In genomic region chr6:41373919-41374617, GRCh38 we compare ENCODE assay signal across 11 cellular contexts. TPM values are rescaled to one million over a fixed set of nuclear protein-coding genes. Genes with fewer than 3 reads are reported as not detected.
DNase-seq lines count a peak whose midpoint lies in the region; ATAC-seq and TF ChIP-seq lines count a peak whose summit lies in the region.
"Had no signal": no experiment of that assay in that cellular context is flagged by ENCODE, and none has a peak within 500 bp of the region (broad histone marks: within the 10 kb centered on the region; RNA-seq: fewer than 3 reads in every experiment).

No MANE protein-coding gene starts in this region.

- peak overlapping the region; percentile 85 for H3K56ac ChIP-seq in mesendoderm (ENCODE audit: low read length)

- peak overlapping the region in 1 of 7 donors; percentile 13 for H3K27ac Mint-ChIP-seq in CD4-positive, alpha-beta memory T cell
- H3K27ac Mint-ChIP-seq in activated naive CD8-positive, alpha-beta T cell, result no peak overlapping the region

- no peak overlapping the region for H3K4ac ChIP-seq in mesendoderm (ENCODE audit: low read depth, low read length)

- H3K4me1 Mint-ChIP-seq in CD4-positive, alpha-beta memory T cell, result peaks cover 20 to 44% (median 32%) of the 10 kb centered on the region in 4 donors
- peaks cover 35% of the 10 kb centered on the region for H3K4me1 Mint-ChIP-seq in activated naive CD8-positive, alpha-beta T cell (ENCODE audit: low read depth)

- no peak overlapping the region for H2BK15ac ChIP-seq in mesendoderm (replicated peaks; ENCODE audit: low read depth)

- WGBS in mesendoderm (ENCODE audit: extremely low coverage, insufficient coverage, low lambda C conversion rate), result no CpG with 5 or more reads among the region's 65 CpGs

- H3K36me3 Mint-ChIP-seq in CD4-positive, alpha-beta memory T cell, result peaks cover 0 to under 1% of the 10 kb centered on the region in 2 donors
- no peaks in the 10 kb centered on the region for H3K36me3 Mint-ChIP-seq in activated naive CD8-positive, alpha-beta T cell

- H3K27ac ChIP-seq in CD4-positive, alpha-beta memory T cell (ENCODE audit: low read depth, low read length), result no peak overlapping the region
- H3K27ac ChIP-seq in mesendoderm (ENCODE audit: low read depth, low read length), result no peak overlapping the region
- H3K27ac ChIP-seq in substantia nigra (ENCODE audit: low read depth, low read length, poor library complexity, severe bottlenecking), result no peak overlapping the region
- H3K27ac ChIP-seq: SJSA1 had no signal

- peak overlapping the region in 6 of 8 donors; percentile 39 to 73 (median 58) for H3K4me3 Mint-ChIP-seq in CD4-positive, alpha-beta memory T cell
- H3K4me3 Mint-ChIP-seq in activated naive CD8-positive, alpha-beta T cell, result peak overlapping the region; percentile 70

- in situ Hi-C loops in GM13976 (cut with MboI; ENCODE audit: low sequenced_read_pairs, unreplicated experiment), result no loop called here

- H3K4me3 ChIP-seq in CD4-positive, alpha-beta memory T cell (ENCODE audit: low read length in 2 of 2), result no peak overlapping the region
- H3K4me3 ChIP-seq in mesendoderm (ENCODE audit: low read length), result peak overlapping the region; percentile 5

- no peak overlapping the region for H3K18ac ChIP-seq in mesendoderm (ENCODE audit: low read length)

- peak overlapping the region; percentile 54 for H3K9ac ChIP-seq in mesendoderm (ENCODE audit: low read length)

- no peak overlapping the region for H2AK5ac ChIP-seq in mesendoderm (ENCODE audit: low read length)

- ATAC-seq in activated CD4-positive, CD25-positive, alpha-beta regulatory T cell treated with anti-CD3 and anti-CD28 coated beads, Interleukin-2, amount 50 U/mL, for 24 hours, result no peak
- no peak for ATAC-seq in HG03175 (IDR thresholded peaks at IDR 0.05; ENCODE audit: unreplicated experiment)
- ATAC-seq: left colon had no signal

- CTCF ChIA-PET in CD4-positive, alpha-beta memory T cell (lab: Charles Lee; ENCODE audit: partially characterized antibody), result interaction anchor here (4.6 kb wide), 1 partner anchor 310 kb away, joined by 20 read pairs; no protein-coding TSS in a partner anchor

- DNase-seq in CD4-positive, alpha-beta memory T cell, result no peak
- DNase-seq in GM13976 (ENCODE audit: low spot score) (peak; percentile 31), mesendoderm (peak; percentile 83), substantia nigra (lab: John Stamatoyannopoulos, UW) (no peak), SIG-M5 (lab: John Stamatoyannopoulos, UW) (no peak)
- DNase-seq: GDM1, left colon had no signal

- intact Hi-C loops in CD4-positive, alpha-beta memory T cell (cut with micrococcal nuclease), result no loop called here

- H3K79me1 ChIP-seq in mesendoderm (ENCODE audit: low read length), result no peaks in the 10 kb centered on the region

- H4K8ac ChIP-seq in mesendoderm (ENCODE audit: low read depth, low read length), result no peak overlapping the region

- POLR2A ChIA-PET in CD4-positive, alpha-beta memory T cell (lab: Charles Lee; ENCODE audit: partially characterized antibody), result no interaction called here

- peak overlapping the region; percentile 75 for H3K4me2 ChIP-seq in mesendoderm (ENCODE audit: low read length)

- no peak overlapping the region for H2BK5ac ChIP-seq in mesendoderm (ENCODE audit: low read length)

- H2BK120ac ChIP-seq in mesendoderm (ENCODE audit: low read depth, low read length), result no peak overlapping the region

- H3K27me3 ChIP-seq in CD4-positive, alpha-beta memory T cell (ENCODE audit: insufficient read depth, low read length), result peaks cover 54% of the 10 kb centered on the region
- peaks cover 47% of the 10 kb centered on the region for H3K27me3 ChIP-seq in mesendoderm (ENCODE audit: insufficient read depth, low read length, poor library complexity)

- peaks cover 38% of the 10 kb centered on the region for H3K4me1 ChIP-seq in CD4-positive, alpha-beta memory T cell (ENCODE audit: insufficient read depth, low read length)
- peaks cover 13% of the 10 kb centered on the region for H3K4me1 ChIP-seq in mesendoderm (ENCODE audit: control insufficient read depth, low read depth, low read length)

- no peaks in the 10 kb centered on the region for H3K79me2 ChIP-seq in mesendoderm (ENCODE audit: control insufficient read depth, insufficient read depth, low read length)

- TF ChIP-seq CTCF in GM13976 (IDR thresholded peaks at IDR 0.05; ENCODE audit: borderline replicate concordance, control extremely low read depth, extremely low read depth, insufficient read depth, missing control alignments), result no peak

- H3K27me3 Mint-ChIP-seq in CD4-positive, alpha-beta memory T cell, result peaks cover 66% of the 10 kb centered on the region in 2 donors
- peaks cover 40% of the 10 kb centered on the region for H3K27me3 Mint-ChIP-seq in activated naive CD8-positive, alpha-beta T cell

- no peaks in the 10 kb centered on the region for H3K9me3 ChIP-seq in CD4-positive, alpha-beta memory T cell (ENCODE audit: control insufficient read depth in 1 of 2, low read length in 2 of 2)
- H3K9me3 ChIP-seq: SJSA1 had no signal

- peaks cover 0 to 3% (median 0%) of the 10 kb centered on the region in 8 donors for H3K9me3 Mint-ChIP-seq in CD4-positive, alpha-beta memory T cell
- no peaks in the 10 kb centered on the region for H3K9me3 Mint-ChIP-seq in activated naive CD8-positive, alpha-beta T cell (ENCODE audit: low read depth)

- H3K23ac ChIP-seq in mesendoderm (ENCODE audit: low read length), result peak overlapping the region; percentile 84

- no peak overlapping the region for H4K5ac ChIP-seq in mesendoderm (ENCODE audit: low read length)

- H3K36me3 ChIP-seq in CD4-positive, alpha-beta memory T cell (ENCODE audit: insufficient read depth, low read length), result no peaks in the 10 kb centered on the region
- H3K36me3 ChIP-seq in mesendoderm (ENCODE audit: control insufficient read depth, insufficient read depth, low read length), result no peaks in the 10 kb centered on the region
- H3K36me3 ChIP-seq: SJSA1 had no signal

RNA-seq across cellular contexts. Expression of gene NCR2, which starts 38.7 kb away (rescaled TPM):
- total RNA-seq in CD4-positive, alpha-beta memory T cell, result not detected
- not detected for polyA plus RNA-seq in CD4-positive, alpha-beta memory T cell
- not detected for polyA plus RNA-seq in mesendoderm (2013, experiment 1 of 2)
- not detected for polyA plus RNA-seq in mesendoderm (2013, experiment 2 of 2)
- total RNA-seq: SJSA1 had no signal

Comparison
In these comparisons a context has a peak if more than half of its experiments do, and no peak if none do; other contexts are left out.
1. DNase-seq: peak in GM13976 (single experiment) and mesendoderm (single experiment); none in CD4-positive, alpha-beta memory T cell (0 of 5), substantia nigra (0 of 49) and SIG-M5 (single experiment).